ENCODE assay signal across 10 cellular contexts in genomic region chr3:152383136-152383606, GRCh38.
DNase-seq lines count a peak whose midpoint lies in the region; ATAC-seq and TF ChIP-seq lines count a peak whose summit lies in the region.
"Had no signal": no experiment of that assay in that cellular context is flagged by ENCODE, and none has a peak within 500 bp of the region (broad histone marks: within the 10 kb centered on the region; RNA-seq: fewer than 3 reads in every experiment).

No MANE protein-coding gene starts in this region.

- peaks cover 3% of the 10 kb centered on the region for H3K36me3 Mint-ChIP-seq in activated naive CD4-positive, alpha-beta T cell treated with anti-CD3 and anti-CD28 coated beads, Interleukin-2, amount 50 U/mL, for 24 hours
- H3K36me3 Mint-ChIP-seq in natural killer cell treated with Interleukin-12 subunit alpha and Interleukin-12 subunit beta and Interleukin-15 and Interleukin-18, amount 100 ng/mL, for 72 hours, result peaks cover 6% of the 10 kb centered on the region

- no peak for TF ChIP-seq CTCF in colonic mucosa (IDR thresholded peaks at IDR 0.05)
- no peak for TF ChIP-seq CTCF in upper lobe of right lung (IDR thresholded peaks at IDR 0.05)
- no peak for TF ChIP-seq CTCF in GM10248 (IDR thresholded peaks at IDR 0.05; ENCODE audit: control extremely low read depth, extremely low read depth, low read depth, missing control alignments)

- no peak overlapping the region for H3K4me3 ChIP-seq in colonic mucosa
- H3K4me3 ChIP-seq in upper lobe of right lung, result no peak overlapping the region

- no peak for ATAC-seq in natural killer cell treated with Interleukin-12 subunit alpha and Interleukin-12 subunit beta and Interleukin-15 and Interleukin-18, amount 100 ng/mL, for 72 hours
- ATAC-seq in upper lobe of right lung (no peak), GM19035 (IDR thresholded peaks at IDR 0.05; ENCODE audit: unreplicated experiment) (no peak)

- H3K4me1 ChIP-seq in colonic mucosa (peaks cover 2% of the 10 kb centered on the region), upper lobe of right lung (peaks cover 77% of the 10 kb centered on the region)

- H3K27me3 Mint-ChIP-seq in activated naive CD4-positive, alpha-beta T cell treated with anti-CD3 and anti-CD28 coated beads, Interleukin-2, amount 50 U/mL, for 24 hours, result no peaks in the 10 kb centered on the region
- H3K27me3 Mint-ChIP-seq in natural killer cell treated with Interleukin-12 subunit alpha and Interleukin-12 subunit beta and Interleukin-15 and Interleukin-18, amount 100 ng/mL, for 72 hours, result no peaks in the 10 kb centered on the region

- peak overlapping the region; percentile 81 for H3K4me3 Mint-ChIP-seq in activated naive CD4-positive, alpha-beta T cell treated with anti-CD3 and anti-CD28 coated beads, Interleukin-2, amount 50 U/mL, for 24 hours
- H3K4me3 Mint-ChIP-seq in natural killer cell treated with Interleukin-12 subunit alpha and Interleukin-12 subunit beta and Interleukin-15 and Interleukin-18, amount 100 ng/mL, for 72 hours, result peak overlapping the region; percentile 82

- H3K36me3 ChIP-seq in colonic mucosa, result no peaks in the 10 kb centered on the region
- H3K36me3 ChIP-seq in upper lobe of right lung, result peaks cover 7% of the 10 kb centered on the region

- H3K27ac ChIP-seq in colonic mucosa (peak overlapping the region; percentile 2), upper lobe of right lung (peak overlapping the region; percentile 71)

- peaks cover 90% of the 10 kb centered on the region for H3K4me1 Mint-ChIP-seq in activated naive CD4-positive, alpha-beta T cell treated with anti-CD3 and anti-CD28 coated beads, Interleukin-2, amount 50 U/mL, for 24 hours
- peaks cover 36 to 57% of the 10 kb centered on the region in 2 donors for H3K4me1 Mint-ChIP-seq in natural killer cell treated with Interleukin-12 subunit alpha and Interleukin-12 subunit beta and Interleukin-15 and Interleukin-18, amount 100 ng/mL, for 72 hours (ENCODE audit: low read depth in 2 of 2)

- H3K27ac Mint-ChIP-seq in activated naive CD4-positive, alpha-beta T cell treated with anti-CD3 and anti-CD28 coated beads, Interleukin-2, amount 50 U/mL, for 24 hours, result peak overlapping the region; percentile 98
- H3K27ac Mint-ChIP-seq in natural killer cell treated with Interleukin-12 subunit alpha and Interleukin-12 subunit beta and Interleukin-15 and Interleukin-18, amount 100 ng/mL, for 72 hours, result peak overlapping the region; percentile 81 to 86

- POLR2A ChIA-PET in GM10248 (lab: Yijun Ruan, JAX), result no interaction called here

- intact Hi-C loops in colonic mucosa (cut with DNase I), result no loop called here
- intact Hi-C loops in upper lobe of right lung (cut with DNase I), result no loop called here

- H3K9me3 Mint-ChIP-seq in activated naive CD4-positive, alpha-beta T cell treated with anti-CD3 and anti-CD28 coated beads, Interleukin-2, amount 50 U/mL, for 24 hours, result no peaks in the 10 kb centered on the region
- H3K9me3 Mint-ChIP-seq in natural killer cell treated with Interleukin-12 subunit alpha and Interleukin-12 subunit beta and Interleukin-15 and Interleukin-18, amount 100 ng/mL, for 72 hours, result no peaks in the 10 kb centered on the region

- no peak for DNase-seq in activated naive CD4-positive, alpha-beta T cell treated with anti-CD3 and anti-CD28 coated beads, Interleukin-2, amount 50 U/mL, for 16 hours
- DNase-seq in colonic mucosa, result no peak
- no peak for DNase-seq in natural killer cell treated with Interleukin-12 subunit alpha and Interleukin-12 subunit beta and Interleukin-15 and Interleukin-18, amount 100 ng/mL, for 72 hours (ENCODE audit: low spot score)
- no peak for DNase-seq in upper lobe of right lung
- DNase-seq in HCEC 1CT, result no peak
- no peak for DNase-seq in GM10248 (ENCODE audit: extremely low spot score)
- DNase-seq: activated CD4-positive, CD25-positive, alpha-beta regulatory T cell; NCI-H1048 had no signal

- no peaks in the 10 kb centered on the region for H3K27me3 ChIP-seq in colonic mucosa
- H3K27me3 ChIP-seq in upper lobe of right lung, result no peaks in the 10 kb centered on the region

- CTCF ChIA-PET in GM10248 (lab: Yijun Ruan, JAX), result interaction anchor here (0.8 to 2.2 kb wide), 5 partner anchors 8 to 75 kb away, joined by 3 to 14 read pairs (median 3); no protein-coding TSS in a partner anchor

- H3K9me3 ChIP-seq in colonic mucosa, result no peaks in the 10 kb centered on the region
- H3K9me3 ChIP-seq in upper lobe of right lung, result no peaks in the 10 kb centered on the region

- H3K9ac ChIP-seq in colonic mucosa (ENCODE audit: low read depth in 2 of 2, low read length in 2 of 2), result no peak overlapping the region
